8 cellular contexts compared by ENCODE assay signal in the genomic region with DNA sequence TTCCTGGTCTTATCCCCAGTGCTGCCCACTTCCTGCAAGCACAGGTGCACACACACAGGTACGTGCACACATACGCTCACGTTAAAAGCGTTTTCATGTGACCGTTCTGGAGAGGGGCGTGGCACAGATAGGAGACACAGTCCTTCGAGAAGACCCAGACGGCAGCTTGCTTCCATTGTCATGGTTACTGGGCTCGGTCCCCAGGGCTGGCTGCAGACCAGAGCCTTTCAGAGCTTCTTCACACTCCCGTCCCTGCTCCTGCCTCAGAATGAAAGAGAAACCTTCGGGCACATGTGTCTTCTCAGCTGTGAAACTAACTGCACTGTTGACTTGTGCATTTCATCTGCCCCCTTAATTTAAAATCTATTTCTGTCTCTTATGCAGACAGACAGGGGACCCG.
DNase-seq lines count a peak whose midpoint lies in the region; ATAC-seq and TF ChIP-seq lines count a peak whose summit lies in the region.

No MANE protein-coding gene starts in this region.

- H3K4me1 ChIP-seq in CD8-positive, alpha-beta memory T cell (ENCODE audit: insufficient read depth, low read length): no peaks in the 10 kb centered on the region
- H3K4me1 ChIP-seq in neural progenitor cell (peaks cover 10% of the 10 kb centered on the region), left lung (peaks cover 4 to 33% of the 10 kb centered on the region in 2 donors)

- CTCF ChIA-PET in CD8-positive, alpha-beta memory T cell (lab: Charles Lee): interaction anchor here (1.3 kb wide), 1 partner anchor 56 kb away, joined by 5 read pairs; no protein-coding TSS in a partner anchor

- POLR2A ChIA-PET in CD8-positive, alpha-beta memory T cell (lab: Charles Lee): no interaction called here

- peak overlapping the region in 5 of 8 donors; percentile 16 to 64 (median 33) for H3K27ac Mint-ChIP-seq in CD8-positive, alpha-beta memory T cell
- H3K27ac Mint-ChIP-seq in glutamatergic neuron (ENCODE audit: unreplicated experiment) (peak overlapping the region; percentile 96), neural progenitor cell (no peak overlapping the region)

- H3K4me1 Mint-ChIP-seq in CD8-positive, alpha-beta memory T cell: peaks cover 31 to 64% (median 40%) of the 10 kb centered on the region in 3 donors
- H3K4me1 Mint-ChIP-seq in glutamatergic neuron (ENCODE audit: low read depth, unreplicated experiment) (peaks cover 55% of the 10 kb centered on the region), neural progenitor cell (peaks cover 48% of the 10 kb centered on the region)

- no peaks in the 10 kb centered on the region for H3K36me3 ChIP-seq in CD8-positive, alpha-beta memory T cell (ENCODE audit: insufficient read depth, low read length)
- H3K36me3 ChIP-seq in neural progenitor cell (no peaks in the 10 kb centered on the region), left lung (no peaks in the 10 kb centered on the region)

- no peak overlapping the region for H3K27ac ChIP-seq in CD8-positive, alpha-beta memory T cell (ENCODE audit: low read depth, low read length)
- H3K27ac ChIP-seq in neural progenitor cell (no peak overlapping the region), left lung (no peak overlapping the region)

- no peaks in the 10 kb centered on the region for H3K79me2 ChIP-seq in neural progenitor cell (ENCODE audit: low read depth)

- H3K4me3 ChIP-seq in CD8-positive, alpha-beta memory T cell (ENCODE audit: low read length): no peak overlapping the region
- no peak overlapping the region for H3K4me3 ChIP-seq in neural progenitor cell
- H3K4me3 ChIP-seq in left lung: no peak overlapping the region

- no peak overlapping the region for H3K4me3 Mint-ChIP-seq in CD8-positive, alpha-beta memory T cell
- H3K4me3 Mint-ChIP-seq in glutamatergic neuron (ENCODE audit: unreplicated experiment): peak overlapping the region; percentile 79
- H3K4me3 Mint-ChIP-seq in neural progenitor cell: no peak overlapping the region

- no peaks in the 10 kb centered on the region for H3K9me3 ChIP-seq in CD8-positive, alpha-beta memory T cell (ENCODE audit: low read length)
- H3K9me3 ChIP-seq in neural progenitor cell (ENCODE audit: low read depth): no peaks in the 10 kb centered on the region
- H3K9me3 ChIP-seq in left lung: no peaks in the 10 kb centered on the region

- H3K36me3 Mint-ChIP-seq in CD8-positive, alpha-beta memory T cell: peaks cover 8 to 54% (median 10%) of the 10 kb centered on the region in 3 donors
- H3K36me3 Mint-ChIP-seq in glutamatergic neuron (ENCODE audit: unreplicated experiment) (no peaks in the 10 kb centered on the region), neural progenitor cell (peaks cover 5% of the 10 kb centered on the region)

- H3F3A ChIP-seq in neural progenitor cell (ENCODE audit: low read depth): peaks cover 7% of the 10 kb centered on the region

- H3K4me2 ChIP-seq in neural progenitor cell: no peak overlapping the region

- H3K9me3 Mint-ChIP-seq in CD8-positive, alpha-beta memory T cell: no peaks in the 10 kb centered on the region
- H3K9me3 Mint-ChIP-seq in glutamatergic neuron (ENCODE audit: unreplicated experiment) (peaks cover 16% of the 10 kb centered on the region), neural progenitor cell (no peaks in the 10 kb centered on the region)

- no peaks in the 10 kb centered on the region for H3K27me3 ChIP-seq in CD8-positive, alpha-beta memory T cell (ENCODE audit: insufficient read depth, low read length, poor library complexity, severe bottlenecking)
- no peaks in the 10 kb centered on the region for H3K27me3 ChIP-seq in neural progenitor cell
- no peaks in the 10 kb centered on the region for H3K27me3 ChIP-seq in left lung

- no peak overlapping the region for H2AFZ ChIP-seq in neural progenitor cell (replicated peaks)

- peak; percentile 50 for ATAC-seq in GM19455 (IDR thresholded peaks at IDR 0.05; ENCODE audit: unreplicated experiment)
- ATAC-seq in HG03571 (IDR thresholded peaks at IDR 0.05; ENCODE audit: unreplicated experiment): peak; percentile 86
- no peak for ATAC-seq in left lung

- no peak for DNase-seq in CD8-positive, alpha-beta memory T cell
- DNase-seq in glutamatergic neuron (peak; percentile 80), neural progenitor cell (ENCODE audit: low spot score) (no peak), HPDE6-E6E7 (ENCODE audit: extremely low spot score) (no peak), left lung (no peak), SIG-M5 treated with dmso at 0.1 percent for 504 hours (lab: John Stamatoyannopoulos, UW; ENCODE audit: unreplicated experiment) (no peak)

- intact Hi-C loops in left lung (cut with DNase I): no loop called here

- no peak for TF ChIP-seq CTCF in glutamatergic neuron (IDR thresholded peaks at IDR 0.05; ENCODE audit: partially characterized antibody, unreplicated experiment)
- no peak for TF ChIP-seq CTCF in neural progenitor cell (IDR thresholded peaks at IDR 0.05)
- no peak for TF ChIP-seq CTCF in left lung (IDR thresholded peaks at IDR 0.05)

- H3K9ac ChIP-seq in neural progenitor cell: no peak overlapping the region

- H3K27me3 Mint-ChIP-seq in CD8-positive, alpha-beta memory T cell: no peaks in the 10 kb centered on the region
- H3K27me3 Mint-ChIP-seq in glutamatergic neuron (ENCODE audit: unreplicated experiment): peaks cover 10% of the 10 kb centered on the region
- no peaks in the 10 kb centered on the region for H3K27me3 Mint-ChIP-seq in neural progenitor cell (ENCODE audit: insufficient read depth, low read depth)

- no peaks in the 10 kb centered on the region for H4K20me1 ChIP-seq in neural progenitor cell (ENCODE audit: low read depth)
